Comparison of ENCODE assay signal across 8 cellular contexts in the genomic region with DNA sequence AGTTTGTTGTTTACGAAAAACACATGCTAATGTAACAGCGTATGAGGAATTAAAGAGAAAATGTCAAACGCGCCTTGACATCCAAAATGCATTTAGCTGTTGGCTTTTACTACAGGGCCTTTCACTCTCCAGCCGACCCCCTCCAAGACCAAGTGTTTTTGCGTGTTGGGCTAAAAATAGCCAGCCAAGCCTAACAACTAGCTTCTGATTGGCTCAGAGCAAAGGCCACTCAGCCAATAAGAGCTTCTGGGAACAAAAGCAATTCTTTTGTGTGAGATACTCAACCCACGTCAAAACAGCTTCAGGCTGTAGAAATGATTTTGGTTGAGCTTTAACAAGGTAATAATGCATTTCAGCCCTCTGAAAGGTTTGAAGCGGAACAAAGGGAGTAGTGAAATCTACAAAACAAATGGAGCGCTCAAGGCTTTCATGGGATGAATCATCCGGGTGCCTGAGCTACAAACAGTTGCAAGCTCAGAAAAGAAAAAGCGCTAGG.
DNase-seq lines count a peak whose midpoint lies in the region; ATAC-seq lines count a peak whose summit lies in the region.

No MANE protein-coding gene starts in this region.

- peak; percentile 69 for ATAC-seq in GM21723 (IDR thresholded peaks at IDR 0.05; ENCODE audit: unreplicated experiment)

- H3K18ac ChIP-seq in neuronal stem cell (ENCODE audit: low read length): no peak overlapping the region

- peak overlapping the region; percentile 79 for H3K27ac ChIP-seq in neuronal stem cell (replicated peaks; ENCODE audit: low read length)

- H4K91ac ChIP-seq in neuronal stem cell (ENCODE audit: low read depth, low read length, poor library complexity): no peak overlapping the region

- no peaks in the 10 kb centered on the region for H3K27me3 ChIP-seq in neuronal stem cell (ENCODE audit: control insufficient read depth in 3 of 3, insufficient read depth in 3 of 3, low read depth in 1 of 3, low read length in 3 of 3)

- H3K14ac ChIP-seq in neuronal stem cell (ENCODE audit: low read length): no peak overlapping the region

- H3K36me3 ChIP-seq in neuronal stem cell (replicated peaks in 1 of 2; ENCODE audit: control insufficient read depth in 2 of 2, insufficient read depth in 2 of 2, low read length in 2 of 2): no peaks in the 10 kb centered on the region

- H3K4me3 ChIP-seq in GM08714 (ENCODE audit: low read length) (peak overlapping the region; percentile 49), neuronal stem cell (ENCODE audit: low read length in 2 of 2) (peak overlapping the region in 1 of 2 donors; percentile 38)

- no peak overlapping the region for H4K8ac ChIP-seq in neuronal stem cell (ENCODE audit: low read depth, low read length)

- no peak overlapping the region for H3K23ac ChIP-seq in neuronal stem cell (ENCODE audit: low read depth, low read length, poor library complexity)

- no CpG with 5 or more reads among the region's 11 CpGs for WGBS in neuronal stem cell (ENCODE audit: extremely low coverage in 2 of 2, insufficient read length in 2 of 2, insufficient replicate concordance in 1 of 2), 2 donors

- H2BK12ac ChIP-seq in neuronal stem cell (ENCODE audit: low read length): no peak overlapping the region

- H2AFZ ChIP-seq in neuronal stem cell (ENCODE audit: low read length): peak overlapping the region; percentile 70

- no peaks in the 10 kb centered on the region for H3K36me3 Mint-ChIP-seq in activated naive CD8-positive, alpha-beta T cell

- DNase-seq in M059J (ENCODE audit: low read depth) (peak; percentile 74), globus pallidus (ENCODE audit: low spot score) (peak; percentile 94), neuronal stem cell (ENCODE audit: low spot score) (peak; percentile 84)
- no peak for DNase-seq in activated effector memory CD4-positive, alpha-beta T cell treated with Interleukin-2 at 50 U/mL for 16 hours
- DNase-seq in stimulated activated CD4-positive, alpha-beta T cell treated with anti-CD3 and anti-CD28 coated beads, Interleukin-2, amount 100 ng/mL, for 24 hours: no peak

- no peak overlapping the region for H3K9ac ChIP-seq in neuronal stem cell (ENCODE audit: low read depth, low read length, poor library complexity)

- H3K4ac ChIP-seq in neuronal stem cell (ENCODE audit: low read length): no peak overlapping the region

- H3K4me3 Mint-ChIP-seq in activated naive CD8-positive, alpha-beta T cell: peak overlapping the region; percentile 84

- H2BK5ac ChIP-seq in neuronal stem cell (ENCODE audit: low read length): no peak overlapping the region

- H3K4me2 ChIP-seq in neuronal stem cell (ENCODE audit: insufficient read depth, low read length, poor library complexity, severe bottlenecking): peak overlapping the region; percentile 31

- H3K9me3 ChIP-seq in neuronal stem cell (replicated peaks in 1 of 2; ENCODE audit: control insufficient read depth in 2 of 2, insufficient read depth in 1 of 2, low read depth in 1 of 2, low read length in 2 of 2): no peaks in the 10 kb centered on the region

- no peak overlapping the region for H2BK120ac ChIP-seq in neuronal stem cell (ENCODE audit: low read depth, low read length)

- no peak overlapping the region for H3K27ac Mint-ChIP-seq in activated naive CD8-positive, alpha-beta T cell

- peaks cover 5% of the 10 kb centered on the region for H3K27me3 Mint-ChIP-seq in activated naive CD8-positive, alpha-beta T cell

- H3K4me1 ChIP-seq in neuronal stem cell (ENCODE audit: control insufficient read depth in 2 of 2, insufficient read depth in 1 of 2, low read depth in 1 of 2, low read length in 2 of 2): peaks cover 4 to 10% of the 10 kb centered on the region in 2 donors

- no peak overlapping the region for H2AK5ac ChIP-seq in neuronal stem cell (ENCODE audit: low read depth, low read length)

- no peaks in the 10 kb centered on the region for H3K9me3 Mint-ChIP-seq in activated naive CD8-positive, alpha-beta T cell (ENCODE audit: low read depth)

- H2BK15ac ChIP-seq in neuronal stem cell (ENCODE audit: low read length): no peak overlapping the region

- H3K79me1 ChIP-seq in neuronal stem cell (ENCODE audit: low read depth, low read length): no peaks in the 10 kb centered on the region

- peaks cover 8% of the 10 kb centered on the region for H3K4me1 Mint-ChIP-seq in activated naive CD8-positive, alpha-beta T cell (ENCODE audit: low read depth)

Comparison
In these comparisons a context has a peak if more than half of its experiments do, and no peak if none do; other contexts are left out.
1. DNase-seq: peak in M059J (single experiment), globus pallidus (single experiment) and neuronal stem cell (single experiment); none in activated effector memory CD4-positive, alpha-beta T cell treated with Interleukin-2 at 50 U/mL for 16 hours (single experiment) and stimulated activated CD4-positive, alpha-beta T cell treated with anti-CD3 and anti-CD28 coated beads, Interleukin-2, amount 100 ng/mL, for 24 hours (0 of 2).